Comparison of ENCODE assay signal across 1 cellular context in genomic region chr7:156948361-156948760, GRCh38.
TF ChIP-seq lines count a peak whose summit lies in the region.

No MANE protein-coding gene starts in this region.

TF ChIP-seq in K562, 482 proteins besides CTCF, POLR2A, EP300 and RAD21 (continued from another document):
- TF ChIP-seq MXD1 (CRISPR knock-in tag; IDR thresholded peaks at IDR 0.05; ENCODE audit: borderline replicate concordance, poor library complexity, severe bottlenecking) (no peak), E2F4 (CRISPR knock-in tag; IDR thresholded peaks at IDR 0.05; ENCODE audit: low read depth) (no peak), ID3 (CRISPR knock-in tag; IDR thresholded peaks at IDR 0.05) (no peak), ID3 (tag; IDR thresholded peaks at IDR 0.05) (no peak), MIER1 (IDR thresholded peaks at IDR 0.05; ENCODE audit: low read depth) (0 out of 2 replicates have a peak, but pooled peaks have one; percentile 18), BACH1 (tag; IDR thresholded peaks at IDR 0.05) (0 out of 2 replicates have a peak, but pooled peaks have one; percentile 5), CBFA2T3 (IDR thresholded peaks at IDR 0.05) (no peak), ZNF431 (CRISPR knock-in tag; IDR thresholded peaks at IDR 0.05) (no peak), ZNF592 (IDR thresholded peaks at IDR 0.05) (no peak)
